ENCODE assay signal across 15 cellular contexts in the genomic region with DNA sequence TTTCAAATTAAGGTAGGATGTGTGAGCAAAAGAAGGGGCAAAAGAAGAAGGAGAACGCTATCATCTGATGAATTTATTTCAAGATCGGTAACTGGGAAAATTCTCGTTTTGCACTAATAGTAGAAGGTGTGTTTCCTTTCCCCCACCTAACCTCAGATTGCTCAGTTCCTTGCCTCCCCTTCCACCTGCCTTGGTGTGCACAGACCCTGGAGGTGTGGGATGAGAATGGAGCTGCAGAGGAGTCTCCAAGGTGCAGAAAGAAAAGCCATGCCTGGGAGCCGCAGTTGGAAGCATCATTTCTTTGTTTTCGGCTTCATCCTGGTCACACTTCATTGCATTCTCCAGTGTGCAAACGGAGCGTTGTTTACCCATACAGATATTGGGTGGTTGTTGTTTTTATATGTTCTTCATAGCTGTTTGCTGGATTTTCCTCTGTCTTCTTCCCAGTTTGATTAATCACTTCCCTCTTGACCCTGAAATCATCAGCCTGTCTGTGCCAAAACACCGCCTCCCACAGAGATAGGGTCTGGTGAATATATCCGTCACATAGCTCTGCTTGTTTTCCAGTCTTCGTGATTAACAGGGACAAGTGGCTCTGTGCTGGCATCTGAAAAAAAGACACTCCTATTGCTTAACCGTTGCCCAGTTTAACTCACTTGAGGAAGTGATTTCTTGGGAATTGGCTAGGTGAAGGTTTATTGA. TPM values are rescaled to one million over a fixed set of nuclear protein-coding genes. Genes with fewer than 3 reads are reported as not detected.
DNase-seq lines count a peak whose midpoint lies in the region; ATAC-seq and TF ChIP-seq lines count a peak whose summit lies in the region.
"Had no signal": no experiment of that assay in that cellular context is flagged by ENCODE, and none has a peak within 500 bp of the region (broad histone marks: within the 10 kb centered on the region; RNA-seq: fewer than 3 reads in every experiment).

No MANE protein-coding gene starts in this region.

- no peaks in the 10 kb centered on the region for H3K36me3 ChIP-seq in stomach
- H3K36me3 ChIP-seq: tibial artery had no signal

- peak overlapping the region in 4 of 5 donors; percentile 5 to 62 (median 37) for H3K27ac ChIP-seq in stomach
- H3K27ac ChIP-seq: 22Rv1, SK-N-MC, tibial artery had no signal

- TF ChIP-seq POLR2A in stomach (IDR thresholded peaks at IDR 0.05): no peak

- WGBS in stomach, 5 donors: 53 to 61% (median 56%) methylated on average over 11 of the region's 11 CpGs

- H3K4me1 ChIP-seq in stomach: peaks cover 31 to 65% (median 51%) of the 10 kb centered on the region in 4 donors

- H3K4me3 ChIP-seq in stomach: no peak overlapping the region
- H3K4me3 ChIP-seq: SK-N-MC, tibial artery had no signal

- TF ChIP-seq CTCF in stomach (IDR thresholded peaks at IDR 0.05): no peak

- ATAC-seq in sciatic nerve: no peak

- H3K27me3 ChIP-seq in stomach: no peaks in the 10 kb centered on the region
- H3K27me3 ChIP-seq: tibial artery had no signal

- no peaks in the 10 kb centered on the region for H3K9me3 ChIP-seq in stomach
- H3K9me3 ChIP-seq: tibial artery had no signal

- DNase-seq in NCI-H1417 (lab: John Stamatoyannopoulos, UW) (peak; percentile 14 to 60 (median 15)), NCI-H1417 treated with DMSO at 0.1 percent for 48 hours (lab: John Stamatoyannopoulos, UW) (no peak), NCI-H69 (lab: John Stamatoyannopoulos, UW) (peak; percentile 57), kidney glomerular epithelial cell (lab: John Stamatoyannopoulos, UW) (peak; percentile 62), stomach (no peak), DMS 273 (lab: John Stamatoyannopoulos, UW; ENCODE audit: unreplicated experiment) (no peak), sciatic nerve (ENCODE audit: low spot score) (no peak), T1000 (lab: John Stamatoyannopoulos, UW) (no peak)
- DNase-seq: activated gamma-delta T cell; CD4-positive, alpha-beta T cell; mesendoderm; NCI-H2081 treated with DMSO at 0.1 percent for 48 hours; tibial artery had no signal

- intact Hi-C loops in stomach (cut with DNase I; ENCODE audit: low total_unique reads) (no loop called here), sciatic nerve (cut with DNase I) (no loop called here)

- TF ChIP-seq EP300 in stomach (IDR thresholded peaks at IDR 0.05): no peak

RNA-seq across cellular contexts. Expression of a gene that starts 40.2 kb away (rescaled TPM):
- total RNA-seq in stomach (10 to 100 TPM; 11.3 to 97.9 (median 48.2) TPM), sciatic nerve (55.4 TPM)
- polyA plus RNA-seq in stomach: 10 to 100 TPM in 1 of 3 donors, 1 to 10 TPM in 2; 4.2 to 19.6 (median 9.2) TPM

Comparison
In these comparisons a context has a peak if more than half of its experiments do, and no peak if none do; other contexts are left out.
1. DNase-seq: peak in NCI-H1417 (3 of 3), NCI-H69 (single experiment) and kidney glomerular epithelial cell (single experiment); none in NCI-H1417 treated with DMSO at 0.1 percent for 48 hours (single experiment), stomach (single experiment), DMS 273 (single experiment), sciatic nerve (single experiment) and T1000 (single experiment).